ENCODE assay signal across 1 cellular context in the genomic region with DNA sequence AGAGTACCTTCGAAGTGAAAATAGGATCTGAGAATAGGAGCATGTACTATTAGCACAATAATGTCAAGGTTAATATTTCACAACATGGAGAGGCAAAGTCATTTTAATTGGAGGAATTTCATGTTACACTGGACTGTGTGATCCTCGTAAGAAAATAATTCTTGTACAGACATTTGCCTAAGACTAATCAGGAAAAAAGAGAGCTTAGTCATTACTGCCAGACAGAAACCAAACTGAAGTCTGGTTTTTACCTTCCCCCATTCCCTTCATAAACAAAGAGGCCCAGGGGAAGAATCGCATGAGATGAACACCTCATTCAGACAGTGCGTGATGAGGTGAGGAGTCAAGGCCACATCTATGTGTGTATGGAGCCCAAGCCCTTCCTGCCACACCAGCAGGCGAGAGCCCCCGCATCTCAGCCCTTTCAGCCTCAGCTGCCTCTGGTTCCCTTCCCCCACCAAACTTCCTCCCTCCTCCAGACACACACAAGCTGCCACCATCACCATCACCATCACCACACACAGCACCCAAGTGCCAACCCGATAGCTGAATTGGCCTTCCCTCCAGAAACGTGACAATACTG.
TF ChIP-seq lines count a peak whose summit lies in the region.

No MANE protein-coding gene starts in this region.

TF ChIP-seq in HepG2, 621 proteins besides CTCF, POLR2A, EP300 and RAD21 (continued from another document and continues in another):
- TF ChIP-seq, protein P1, sequence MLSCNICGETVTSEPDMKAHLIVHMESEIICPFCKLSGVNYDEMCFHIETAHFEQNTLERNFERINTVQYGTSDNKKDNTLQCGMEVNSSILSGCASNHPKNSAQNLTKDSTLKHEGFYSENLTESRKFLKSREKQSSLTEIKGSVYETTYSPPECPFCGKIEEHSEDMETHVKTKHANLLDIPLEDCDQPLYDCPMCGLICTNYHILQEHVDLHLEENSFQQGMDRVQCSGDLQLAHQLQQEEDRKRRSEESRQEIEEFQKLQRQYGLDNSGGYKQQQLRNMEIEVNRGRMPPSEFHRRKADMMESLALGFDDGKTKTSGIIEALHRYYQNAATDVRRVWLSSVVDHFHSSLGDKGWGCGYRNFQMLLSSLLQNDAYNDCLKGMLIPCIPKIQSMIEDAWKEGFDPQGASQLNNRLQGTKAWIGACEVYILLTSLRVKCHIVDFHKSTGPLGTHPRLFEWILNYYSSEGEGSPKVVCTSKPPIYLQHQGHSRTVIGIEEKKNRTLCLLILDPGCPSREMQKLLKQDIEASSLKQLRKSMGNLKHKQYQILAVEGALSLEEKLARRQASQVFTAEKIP (CRISPR knock-in tag; IDR thresholded peaks at IDR 0.05; ENCODE audit: borderline replicate concordance): no peak
- TF ChIP-seq GZF1 (CRISPR knock-in tag; IDR thresholded peaks at IDR 0.05) (no peak), NFRKB (IDR thresholded peaks at IDR 0.05) (no peak), ZNF720 (CRISPR knock-in tag; IDR thresholded peaks at IDR 0.05) (no peak), ISX (CRISPR knock-in tag; conservative IDR thresholded peaks at IDR 0.05) (no peak), ZNF460 (CRISPR knock-in tag; IDR thresholded peaks at IDR 0.05; ENCODE audit: borderline replicate concordance) (no peak), FOXA1 (IDR thresholded peaks at IDR 0.05) (no peak), FOXA1 (CRISPR knock-in tag; IDR thresholded peaks at IDR 0.05) (peak; percentile 36; the same call in 1 of the 2 replicates), ZNF256 (CRISPR knock-in tag; conservative IDR thresholded peaks at IDR 0.05) (no peak), NCOA2 (CRISPR knock-in tag; IDR thresholded peaks at IDR 0.05) (peak; percentile 82), ZNF710 (CRISPR knock-in tag; IDR thresholded peaks at IDR 0.05; ENCODE audit: borderline replicate concordance) (no peak), ZNF777 (CRISPR knock-in tag; IDR thresholded peaks at IDR 0.05) (no peak), SMAD1 (CRISPR knock-in tag; IDR thresholded peaks at IDR 0.05; ENCODE audit: borderline replicate concordance, low read depth) (no peak), ZHX1 (CRISPR knock-in tag; IDR thresholded peaks at IDR 0.05; ENCODE audit: low read depth) (no peak), TMF1 (CRISPR knock-in tag; IDR thresholded peaks at IDR 0.05; ENCODE audit: low read depth) (no peak), ZFP41 (CRISPR knock-in tag; IDR thresholded peaks at IDR 0.05; ENCODE audit: borderline replicate concordance) (no peak), MIER3 (CRISPR knock-in tag; IDR thresholded peaks at IDR 0.05; ENCODE audit: borderline replicate concordance) (no peak), NFYB (CRISPR knock-in tag; IDR thresholded peaks at IDR 0.05) (no peak), ZNF605 (CRISPR knock-in tag; IDR thresholded peaks at IDR 0.05) (no peak), ERF (CRISPR knock-in tag; IDR thresholded peaks at IDR 0.05) (no peak; the same call in 1 of the 2 replicates), NR1H2 (CRISPR knock-in tag; IDR thresholded peaks at IDR 0.05; ENCODE audit: borderline replicate concordance, low read depth) (no peak), ZNF572 (CRISPR knock-in tag; IDR thresholded peaks at IDR 0.05) (no peak), WIZ (CRISPR knock-in tag; IDR thresholded peaks at IDR 0.05) (no peak), TFE3 (CRISPR knock-in tag; IDR thresholded peaks at IDR 0.05) (peak; percentile 67; the same call in 1 of the 2 replicates), PHF8 (CRISPR knock-in tag; IDR thresholded peaks at IDR 0.05) (no peak; the same call in 1 of the 2 replicates), ZNF552 (CRISPR knock-in tag; IDR thresholded peaks at IDR 0.05; ENCODE audit: borderline replicate concordance) (no peak), SP5 (CRISPR knock-in tag; IDR thresholded peaks at IDR 0.05; ENCODE audit: borderline replicate concordance, low read depth) (no peak), ZNF616 (CRISPR knock-in tag; IDR thresholded peaks at IDR 0.05; ENCODE audit: low read depth) (no peak), ZNF607 (CRISPR knock-in tag; IDR thresholded peaks at IDR 0.05; ENCODE audit: borderline replicate concordance) (no peak), SATB2 (CRISPR knock-in tag; IDR thresholded peaks at IDR 0.05) (no peak), ZNF501 (CRISPR knock-in tag; IDR thresholded peaks at IDR 0.05) (no peak), EZH2 (conservative IDR thresholded peaks at IDR 0.05; ENCODE audit: low read depth, low read length) (no peak), ZNF784 (CRISPR knock-in tag; IDR thresholded peaks at IDR 0.05; ENCODE audit: borderline replicate concordance) (no peak), SNAPC2 (CRISPR knock-in tag; IDR thresholded peaks at IDR 0.05) (no peak), RFXAP (CRISPR knock-in tag; IDR thresholded peaks at IDR 0.05; ENCODE audit: borderline replicate concordance) (no peak), NONO (IDR thresholded peaks at IDR 0.05) (no peak), NONO (CRISPR knock-in tag; conservative IDR thresholded peaks at IDR 0.05) (peak; percentile 60; the same call in 1 of the 2 replicates), NFE2L1 (CRISPR knock-in tag; IDR thresholded peaks at IDR 0.05; ENCODE audit: borderline replicate concordance) (no peak), FOSL2 (CRISPR knock-in tag; IDR thresholded peaks at IDR 0.05) (peak; percentile 83), PBX2 (CRISPR knock-in tag; IDR thresholded peaks at IDR 0.05) (no peak), REL (CRISPR knock-in tag; conservative IDR thresholded peaks at IDR 0.05) (0 out of 2 replicates have a peak, but pooled peaks have one; percentile 27), FOXP1 (IDR thresholded peaks at IDR 0.05) (no peak), FOXP1 (CRISPR knock-in tag; IDR thresholded peaks at IDR 0.05) (peak; percentile 62), ZNF639 (CRISPR knock-in tag; conservative IDR thresholded peaks at IDR 0.05) (no peak), BATF2 (CRISPR knock-in tag; IDR thresholded peaks at IDR 0.05) (no peak), USF2 (IDR thresholded peaks at IDR 0.05; ENCODE audit: low read depth, low read length) (no peak), USF2 (CRISPR knock-in tag; IDR thresholded peaks at IDR 0.05; ENCODE audit: borderline replicate concordance) (no peak), ZNF841 (CRISPR knock-in tag; IDR thresholded peaks at IDR 0.05; ENCODE audit: borderline replicate concordance) (no peak), ZNF234 (CRISPR knock-in tag; conservative IDR thresholded peaks at IDR 0.05) (no peak), FOXO1 (CRISPR knock-in tag; IDR thresholded peaks at IDR 0.05) (peak; percentile 58; the same call in 1 of the 2 replicates), ZNF225 (CRISPR knock-in tag; IDR thresholded peaks at IDR 0.05) (no peak)
- TF ChIP-seq, protein P2, sequence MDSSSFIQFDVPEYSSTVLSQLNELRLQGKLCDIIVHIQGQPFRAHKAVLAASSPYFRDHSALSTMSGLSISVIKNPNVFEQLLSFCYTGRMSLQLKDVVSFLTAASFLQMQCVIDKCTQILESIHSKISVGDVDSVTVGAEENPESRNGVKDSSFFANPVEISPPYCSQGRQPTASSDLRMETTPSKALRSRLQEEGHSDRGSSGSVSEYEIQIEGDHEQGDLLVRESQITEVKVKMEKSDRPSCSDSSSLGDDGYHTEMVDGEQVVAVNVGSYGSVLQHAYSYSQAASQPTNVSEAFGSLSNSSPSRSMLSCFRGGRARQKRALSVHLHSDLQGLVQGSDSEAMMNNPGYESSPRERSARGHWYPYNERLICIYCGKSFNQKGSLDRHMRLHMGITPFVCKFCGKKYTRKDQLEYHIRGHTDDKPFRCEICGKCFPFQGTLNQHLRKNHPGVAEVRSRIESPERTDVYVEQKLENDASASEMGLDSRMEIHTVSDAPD (CRISPR knock-in tag; IDR thresholded peaks at IDR 0.05): no peak
- TF ChIP-seq, protein P3, sequence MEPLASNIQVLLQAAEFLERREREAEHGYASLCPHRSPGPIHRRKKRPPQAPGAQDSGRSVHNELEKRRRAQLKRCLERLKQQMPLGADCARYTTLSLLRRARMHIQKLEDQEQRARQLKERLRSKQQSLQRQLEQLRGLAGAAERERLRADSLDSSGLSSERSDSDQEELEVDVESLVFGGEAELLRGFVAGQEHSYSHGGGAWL (CRISPR knock-in tag; IDR thresholded peaks at IDR 0.05): no peak
